In genomic region chr18:13232060-13232917, GRCh38 we compare ENCODE assay signal across 17 cellular contexts. TPM values are rescaled to one million over a fixed set of nuclear protein-coding genes. Genes with fewer than 3 reads are reported as not detected.
DNase-seq lines count a peak whose midpoint lies in the region; ATAC-seq and TF ChIP-seq lines count a peak whose summit lies in the region.
"Had no signal": no experiment of that assay in that cellular context is flagged by ENCODE, and none has a peak within 500 bp of the region (broad histone marks: within the 10 kb centered on the region; RNA-seq: fewer than 3 reads in every experiment).

No MANE protein-coding gene starts in this region.

- H3K4me3 ChIP-seq in body of pancreas (no peak overlapping the region), Karpas-422 (ENCODE audit: low read length) (no peak overlapping the region), osteoblast (ENCODE audit: insufficient read depth, low read length) (no peak overlapping the region)
- H3K4me3 ChIP-seq: HAP-1, mucosa of descending colon had no signal

- H3K4me1 ChIP-seq in body of pancreas, result no peaks in the 10 kb centered on the region
- no peaks in the 10 kb centered on the region for H3K4me1 ChIP-seq in Karpas-422 (ENCODE audit: low read length)
- no peaks in the 10 kb centered on the region for H3K4me1 ChIP-seq in osteoblast (ENCODE audit: insufficient read depth, low read length)
- H3K4me1 ChIP-seq: HAP-1 had no signal

- H3K27ac ChIP-seq in body of pancreas, result no peak overlapping the region
- peak overlapping the region; percentile 13 for H3K27ac ChIP-seq in substantia nigra (ENCODE audit: low read depth, low read length, poor library complexity, severe bottlenecking)
- no peak overlapping the region for H3K27ac ChIP-seq in Karpas-422 (ENCODE audit: low read length)
- H3K27ac ChIP-seq in osteoblast (ENCODE audit: low read depth, low read length), result no peak overlapping the region

- H3K4me1 Mint-ChIP-seq in stimulated activated naive B cell treated with anti-CD40 and anti-IgM and Interleukin-4, amounts not matched to agents 10 μg/mL and 1 μg/mL and 100 μg/mL, for 72 hours, result no peaks in the 10 kb centered on the region
- H3K4me1 Mint-ChIP-seq: activated T-helper 17 cell treated with anti-CD3 and anti-CD28 coated beads, Interleukin-2, amount 50 U/mL, for 72 hours had no signal

- intact Hi-C loops in body of pancreas (cut with DNase I), result no loop called here

- H3K79me2 ChIP-seq in Karpas-422 (ENCODE audit: low read length) (no peaks in the 10 kb centered on the region), osteoblast (ENCODE audit: insufficient read depth, low read length) (no peaks in the 10 kb centered on the region)

- H4K20me1 ChIP-seq in Karpas-422 (ENCODE audit: insufficient read depth, low read depth, low read length), result no peaks in the 10 kb centered on the region
- H4K20me1 ChIP-seq in osteoblast (ENCODE audit: insufficient read depth, low read length), result no peaks in the 10 kb centered on the region

- H2AFZ ChIP-seq in Karpas-422 (ENCODE audit: low read length) (no peak overlapping the region), osteoblast (ENCODE audit: low read length) (no peak overlapping the region)

- H3K9me3 Mint-ChIP-seq in stimulated activated naive B cell treated with anti-CD40 and anti-IgM and Interleukin-4, amounts not matched to agents 10 μg/mL and 1 μg/mL and 100 μg/mL, for 72 hours, result no peaks in the 10 kb centered on the region
- H3K9me3 Mint-ChIP-seq: activated T-helper 17 cell treated with anti-CD3 and anti-CD28 coated beads, Interleukin-2, amount 50 U/mL, for 72 hours had no signal

- TF ChIP-seq CTCF in body of pancreas (IDR thresholded peaks at IDR 0.05) (no peak), osteoblast (IDR thresholded peaks at IDR 0.05; ENCODE audit: extremely low read depth, low read depth, low read length) (no peak)

- H3K36me3 ChIP-seq in body of pancreas (replicated peaks in 1 of 2; ENCODE audit: insufficient read depth in 1 of 2, low read depth in 2 of 2) (no peaks in the 10 kb centered on the region), Karpas-422 (ENCODE audit: insufficient read depth, low read length) (no peaks in the 10 kb centered on the region), osteoblast (ENCODE audit: insufficient read depth, low read length) (no peaks in the 10 kb centered on the region)
- H3K36me3 ChIP-seq: HAP-1 had no signal

- H3K9me3 ChIP-seq in body of pancreas (no peaks in the 10 kb centered on the region), Karpas-422 (ENCODE audit: low read length) (no peaks in the 10 kb centered on the region), osteoblast (ENCODE audit: low read depth, low read length) (no peaks in the 10 kb centered on the region)
- H3K9me3 ChIP-seq: HAP-1, mucosa of descending colon had no signal

- DNase-seq in NCI-H1417 (lab: John Stamatoyannopoulos, UW), result peak in 2 of 3 experiments; percentile 19 to 43
- no peak for DNase-seq in NCI-H1417 treated with DMSO at 0.1 percent for 48 hours (lab: John Stamatoyannopoulos, UW)
- peak in 1 of 4 donors; percentile 20 for DNase-seq in body of pancreas
- DNase-seq in hypothalamus (lab: John Stamatoyannopoulos, UW), result peak in 28 of 51 donors; percentile 22 to 69 (median 48)
- peak in 32 of 49 donors; percentile 23 to 85 (median 48) for DNase-seq in substantia nigra (lab: John Stamatoyannopoulos, UW)
- DNase-seq in Karpas-422, result no peak
- no peak for DNase-seq in osteoblast (ENCODE audit: insufficient read length, low spot score, missing footprints)
- no peak for DNase-seq in stimulated activated naive B cell treated with anti-CD40 and anti-IgM and Interleukin-4, amounts not matched to agents 10 μg/mL and 1 μg/mL and 100 μg/mL, for 72 hours
- DNase-seq: activated CD4-positive, alpha-beta T cell treated with anti-CD3 and anti-CD28 coated beads for 1 hour; effector CD4-positive, alpha-beta T cell; mucosa of descending colon; NCI-H1694 treated with DMSO at 0.1 percent for 48 hours; retina; stimulated activated naive CD4-positive, alpha-beta T cell; T-helper 17 cell had no signal

- H3K27ac Mint-ChIP-seq in stimulated activated naive B cell treated with anti-CD40 and anti-IgM and Interleukin-4, amounts not matched to agents 10 μg/mL and 1 μg/mL and 100 μg/mL, for 72 hours, result no peak overlapping the region
- H3K27ac Mint-ChIP-seq: activated T-helper 17 cell treated with anti-CD3 and anti-CD28 coated beads, Interleukin-2, amount 50 U/mL, for 72 hours; T-helper 17 cell had no signal

- no peaks in the 10 kb centered on the region for H3K36me3 Mint-ChIP-seq in stimulated activated naive B cell treated with anti-CD40 and anti-IgM and Interleukin-4, amounts not matched to agents 10 μg/mL and 1 μg/mL and 100 μg/mL, for 72 hours

- 89% methylated on average over 33 to 36 of the region's 37 CpGs for WGBS in body of pancreas, 2 donors

- H3K9ac ChIP-seq in Karpas-422 (ENCODE audit: low read length), result no peak overlapping the region

- H3K4me3 Mint-ChIP-seq in stimulated activated naive B cell treated with anti-CD40 and anti-IgM and Interleukin-4, amounts not matched to agents 10 μg/mL and 1 μg/mL and 100 μg/mL, for 72 hours, result no peak overlapping the region
- H3K4me3 Mint-ChIP-seq: activated T-helper 17 cell treated with anti-CD3 and anti-CD28 coated beads, Interleukin-2, amount 50 U/mL, for 72 hours; T-helper 17 cell had no signal

- TF ChIP-seq POLR2A in body of pancreas (IDR thresholded peaks at IDR 0.05), result no peak

- ATAC-seq in body of pancreas, result peak; percentile 27
- ATAC-seq in stimulated activated naive B cell treated with anti-CD40 and anti-IgM and Interleukin-4, amounts not matched to agents 10 μg/mL and 1 μg/mL and 100 μg/mL, for 72 hours (replicated peaks), result no peak
- ATAC-seq: activated T-helper 17 cell treated with anti-CD3 and anti-CD28 coated beads, Interleukin-2, amount 50 U/mL, for 72 hours; mucosa of descending colon; T-helper 17 cell had no signal

- H3K9me2 ChIP-seq in Karpas-422 (replicated peaks; ENCODE audit: insufficient read depth, low read length), result no peaks in the 10 kb centered on the region

- H3K27me3 ChIP-seq in body of pancreas, result no peaks in the 10 kb centered on the region
- H3K27me3 ChIP-seq in Karpas-422 (ENCODE audit: low read length), result no peaks in the 10 kb centered on the region
- peaks cover 4% of the 10 kb centered on the region for H3K27me3 ChIP-seq in osteoblast (ENCODE audit: insufficient read depth, low read length)

- H3K4me2 ChIP-seq in Karpas-422 (ENCODE audit: low read depth, low read length, poor library complexity, severe bottlenecking) (no peak overlapping the region), osteoblast (ENCODE audit: insufficient read depth, low read length) (no peak overlapping the region)

- H3K27me3 Mint-ChIP-seq in stimulated activated naive B cell treated with anti-CD40 and anti-IgM and Interleukin-4, amounts not matched to agents 10 μg/mL and 1 μg/mL and 100 μg/mL, for 72 hours, result no peaks in the 10 kb centered on the region
- H3K27me3 Mint-ChIP-seq: activated T-helper 17 cell treated with anti-CD3 and anti-CD28 coated beads, Interleukin-2, amount 50 U/mL, for 72 hours; T-helper 17 cell had no signal

RNA-seq across cellular contexts. Expression of gene LDLRAD4, which starts 13.7 kb away (rescaled TPM):
- total RNA-seq in body of pancreas (10 to 100 TPM in 1 of 2 donors, 1 to 10 TPM in 1; 8.6 to 35.9 TPM), osteoblast (under 0.01 and 0.88 TPM in 2 replicates)
- 204 and 269 TPM in 2 replicates for total RNA-seq in Karpas-422 (2014; rRNA removed; shearing (Covaris generic); ENCODE audit: low replicate concordance)

Comparison
In these comparisons a context has a peak if more than half of its experiments do, and no peak if none do; other contexts are left out.
1. DNase-seq: peak in NCI-H1417 (2 of 3), hypothalamus (28 of 51) and substantia nigra (32 of 49); none in NCI-H1417 treated with DMSO at 0.1 percent for 48 hours (single experiment), Karpas-422 (single experiment), osteoblast (single experiment) and stimulated activated naive B cell treated with anti-CD40 and anti-IgM and Interleukin-4, amounts not matched to agents 10 μg/mL and 1 μg/mL and 100 μg/mL, for 72 hours (single experiment).